ENCODE assay signal across 9 cellular contexts in the genomic region with DNA sequence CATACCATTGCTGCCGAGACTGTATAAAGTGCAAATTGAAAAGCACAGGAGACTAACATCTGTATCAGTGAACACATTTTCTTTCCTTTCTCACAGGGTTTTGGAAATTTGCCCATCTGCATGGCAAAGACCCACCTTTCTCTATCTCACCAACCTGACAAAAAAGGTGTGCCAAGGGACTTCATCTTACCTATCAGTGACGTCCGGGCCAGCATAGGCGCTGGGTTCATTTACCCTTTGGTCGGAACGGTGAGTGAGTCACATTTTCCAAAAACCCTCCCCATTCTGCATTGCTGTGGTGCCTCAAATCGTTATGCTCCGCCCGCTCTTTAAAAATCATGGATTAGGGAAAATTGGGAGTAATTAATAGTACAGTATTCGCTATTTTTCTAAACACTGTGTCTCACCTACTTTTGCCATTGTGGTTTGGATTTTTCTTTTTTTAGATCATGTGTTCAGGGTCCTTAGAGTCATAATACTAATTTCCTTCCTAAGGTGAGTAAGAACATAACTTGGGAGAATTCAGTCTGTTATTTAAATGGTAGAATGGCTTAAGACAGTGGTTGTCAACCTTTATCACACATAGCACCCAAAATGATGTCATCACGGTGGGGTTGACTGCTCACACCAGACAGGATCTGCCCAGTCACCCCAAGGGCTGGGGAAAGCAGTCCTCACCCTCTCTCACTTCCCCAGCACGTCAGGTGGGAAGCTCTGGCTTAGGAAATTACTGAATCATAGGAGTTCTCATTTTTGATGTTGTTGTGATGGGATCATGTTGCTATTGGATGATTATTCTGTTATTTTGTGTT.
DNase-seq lines count a peak whose midpoint lies in the region; TF ChIP-seq lines count a peak whose summit lies in the region.
"Had no signal": no experiment of that assay in that cellular context is flagged by ENCODE, and none has a peak within 500 bp of the region (broad histone marks: within the 10 kb centered on the region; RNA-seq: fewer than 3 reads in every experiment).

No MANE protein-coding gene starts in this region.

- no peak overlapping the region for H3K4me3 ChIP-seq in BLaER1

- no peak overlapping the region for H3K9ac ChIP-seq in BLaER1

- H3K4me3 Mint-ChIP-seq in chondrocyte (ENCODE audit: unreplicated experiment): no peak overlapping the region
- H3K4me3 Mint-ChIP-seq in nephron: no peak overlapping the region

- H3K27me3 ChIP-seq in BLaER1: no peaks in the 10 kb centered on the region

- H3K36me3 ChIP-seq in BLaER1: peaks cover 67% of the 10 kb centered on the region

- H4K20me1 ChIP-seq in BLaER1: no peaks in the 10 kb centered on the region; the same call in 1 of the 2 replicates

- peaks cover 19% of the 10 kb centered on the region for H3K36me3 Mint-ChIP-seq in chondrocyte (ENCODE audit: low read depth)
- H3K36me3 Mint-ChIP-seq in nephron (ENCODE audit: low read depth): peaks cover 48% of the 10 kb centered on the region

- no peak overlapping the region for H3K27ac ChIP-seq in BLaER1

- no peaks in the 10 kb centered on the region for H3K9me3 ChIP-seq in BLaER1

- H3K4me1 ChIP-seq in BLaER1: peaks cover 63% of the 10 kb centered on the region

- no peaks in the 10 kb centered on the region for H3K27me3 Mint-ChIP-seq in chondrocyte (ENCODE audit: low read depth)
- H3K27me3 Mint-ChIP-seq in nephron (ENCODE audit: low read depth): no peaks in the 10 kb centered on the region

- H3K27ac Mint-ChIP-seq in chondrocyte (ENCODE audit: unreplicated experiment) (peak overlapping the region; percentile 95), nephron (peak overlapping the region; percentile 53 to 88 (median 83))

- peaks cover 78% of the 10 kb centered on the region for H3K4me1 Mint-ChIP-seq in chondrocyte (ENCODE audit: low read depth)
- peaks cover 64% of the 10 kb centered on the region for H3K4me1 Mint-ChIP-seq in nephron

- H3K4me2 ChIP-seq in BLaER1: peak overlapping the region; percentile 30; the same call in 1 of the 2 replicates

- peak; percentile 72 for DNase-seq in M059J (ENCODE audit: low read depth)
- no peak for DNase-seq in chondrocyte (ENCODE audit: low spot score)
- no peak for DNase-seq in AG08395 (ENCODE audit: low spot score)
- no peak for DNase-seq in RPMI8226
- DNase-seq in putamen (ENCODE audit: low spot score): no peak
- DNase-seq in occipital lobe (lab: John Stamatoyannopoulos, UW): no peak
- DNase-seq: activated gamma-delta T cell treated with Interleukin-2 at 50 U/mL for 16 hours had no signal

- TF ChIP-seq CTCF in chondrocyte (IDR thresholded peaks at IDR 0.05): no peak
- TF ChIP-seq CTCF in nephron (IDR thresholded peaks at IDR 0.05; ENCODE audit: unreplicated experiment in 3 of 3): no peak

- H3K9me3 Mint-ChIP-seq in chondrocyte (ENCODE audit: low read depth): no peaks in the 10 kb centered on the region
- no peaks in the 10 kb centered on the region for H3K9me3 Mint-ChIP-seq in nephron
